1 cellular context compared by ENCODE assay signal in the genomic region with DNA sequence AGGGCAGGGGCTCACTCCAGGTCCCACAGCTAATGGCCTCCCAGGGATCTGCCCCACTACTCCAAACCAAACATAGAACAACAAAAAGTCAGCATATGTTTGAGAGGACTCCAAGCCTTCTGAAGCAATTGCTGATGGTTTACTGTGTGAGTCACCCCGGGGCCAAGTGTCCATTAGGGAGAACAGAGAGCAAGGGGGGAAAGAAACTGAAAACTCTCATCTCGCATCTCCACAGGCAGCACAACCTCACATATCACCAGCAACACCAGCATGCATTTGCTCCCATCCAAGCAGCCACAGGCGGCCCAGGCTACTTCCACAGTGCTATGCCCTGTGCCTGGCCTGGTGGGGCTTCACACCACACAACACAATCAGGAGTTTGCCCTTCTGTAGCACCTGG.
TF ChIP-seq lines count a peak whose summit lies in the region.

No MANE protein-coding gene starts in this region.

TF ChIP-seq in GM12878, 131 proteins besides CTCF, POLR2A, EP300 and RAD21 (continued from another document):
- no peak for TF ChIP-seq RELB (IDR thresholded peaks at IDR 0.05; ENCODE audit: low read depth)
- TF ChIP-seq ZNF217 (IDR thresholded peaks at IDR 0.05): no peak
- TF ChIP-seq IRF4 (IDR thresholded peaks at IDR 0.05; ENCODE audit: low read depth, low read length): no peak
- TF ChIP-seq RUNX3 (IDR thresholded peaks at IDR 0.05; ENCODE audit: low read length): no peak
- TF ChIP-seq ETV6 (conservative IDR thresholded peaks at IDR 0.05 in 1 of 2, IDR thresholded peaks at IDR 0.05 in 1 of 2; ENCODE audit: borderline replicate concordance in 1 of 2, low read depth in 1 of 2): no peak
- no peak for TF ChIP-seq KLF5 (IDR thresholded peaks at IDR 0.05; ENCODE audit: partially characterized antibody)
- TF ChIP-seq, protein P1, sequence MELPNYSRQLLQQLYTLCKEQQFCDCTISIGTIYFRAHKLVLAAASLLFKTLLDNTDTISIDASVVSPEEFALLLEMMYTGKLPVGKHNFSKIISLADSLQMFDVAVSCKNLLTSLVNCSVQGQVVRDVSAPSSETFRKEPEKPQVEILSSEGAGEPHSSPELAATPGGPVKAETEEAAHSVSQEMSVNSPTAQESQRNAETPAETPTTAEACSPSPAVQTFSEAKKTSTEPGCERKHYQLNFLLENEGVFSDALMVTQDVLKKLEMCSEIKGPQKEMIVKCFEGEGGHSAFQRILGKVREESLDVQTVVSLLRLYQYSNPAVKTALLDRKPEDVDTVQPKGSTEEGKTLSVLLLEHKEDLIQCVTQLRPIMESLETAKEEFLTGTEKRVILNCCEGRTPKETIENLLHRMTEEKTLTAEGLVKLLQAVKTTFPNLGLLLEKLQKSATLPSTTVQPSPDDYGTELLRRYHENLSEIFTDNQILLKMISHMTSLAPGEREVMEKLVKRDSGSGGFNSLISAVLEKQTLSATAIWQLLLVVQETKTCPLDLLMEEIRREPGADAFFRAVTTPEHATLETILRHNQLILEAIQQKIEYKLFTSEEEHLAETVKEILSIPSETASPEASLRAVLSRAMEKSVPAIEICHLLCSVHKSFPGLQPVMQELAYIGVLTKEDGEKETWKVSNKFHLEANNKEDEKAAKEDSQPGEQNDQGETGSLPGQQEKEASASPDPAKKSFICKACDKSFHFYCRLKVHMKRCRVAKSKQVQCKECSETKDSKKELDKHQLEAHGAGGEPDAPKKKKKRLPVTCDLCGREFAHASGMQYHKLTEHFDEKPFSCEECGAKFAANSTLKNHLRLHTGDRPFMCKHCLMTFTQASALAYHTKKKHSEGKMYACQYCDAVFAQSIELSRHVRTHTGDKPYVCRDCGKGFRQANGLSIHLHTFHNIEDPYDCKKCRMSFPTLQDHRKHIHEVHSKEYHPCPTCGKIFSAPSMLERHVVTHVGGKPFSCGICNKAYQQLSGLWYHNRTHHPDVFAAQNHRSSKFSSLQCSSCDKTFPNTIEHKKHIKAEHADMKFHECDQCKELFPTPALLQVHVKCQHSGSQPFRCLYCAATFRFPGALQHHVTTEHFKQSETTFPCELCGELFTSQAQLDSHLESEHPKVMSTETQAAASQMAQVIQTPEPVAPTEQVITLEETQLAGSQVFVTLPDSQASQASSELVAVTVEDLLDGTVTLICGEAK (IDR thresholded peaks at IDR 0.05; ENCODE audit: borderline replicate concordance): no peak
- no peak for TF ChIP-seq TCF7 (IDR thresholded peaks at IDR 0.05; ENCODE audit: borderline replicate concordance)
- TF ChIP-seq RCOR1 (conservative IDR thresholded peaks at IDR 0.05; ENCODE audit: low read depth, low read length): no peak
